ENCODE assay signal across 8 cellular contexts in genomic region chr20:8156603-8157079, GRCh38. TPM values are rescaled to one million over a fixed set of nuclear protein-coding genes. Genes with fewer than 3 reads are reported as not detected.
DNase-seq lines count a peak whose midpoint lies in the region; ATAC-seq lines count a peak whose summit lies in the region.

No MANE protein-coding gene starts in this region.

- no peak overlapping the region for H3K27ac Mint-ChIP-seq in T-helper 2 cell treated with Interferon-gamma antibody and Interleukin-4, amounts not matched to agents 5 μg/mL and 100 μg/mL, for 36 hours

- DNase-seq in SHP77 (lab: John Stamatoyannopoulos, UW) (peak; percentile 61 to 66), lung microvascular endothelial cell (ENCODE audit: low read depth in 2 of 2) (peak; percentile 63 to 80), DMS114 treated with DMSO at 0.1 percent for 48 hours (lab: John Stamatoyannopoulos, UW; ENCODE audit: unreplicated experiment) (no peak)
- no peak for DNase-seq in T-helper 2 cell treated with Interferon-gamma antibody and Interleukin-4, amounts not matched to agents 5 μg/mL and 100 μg/mL, for 36 hours (ENCODE audit: low spot score)
- no peak for DNase-seq in effector CD8-positive, alpha-beta T cell (lab: John Stamatoyannopoulos, UW)

- H3K36me3 Mint-ChIP-seq in T-helper 2 cell treated with Interferon-gamma antibody and Interleukin-4, amounts not matched to agents 5 μg/mL and 100 μg/mL, for 36 hours (ENCODE audit: low read depth): peaks cover 4% of the 10 kb centered on the region

- H3K4me1 Mint-ChIP-seq in T-helper 2 cell treated with Interferon-gamma antibody and Interleukin-4, amounts not matched to agents 5 μg/mL and 100 μg/mL, for 36 hours (ENCODE audit: low read depth): peaks cover 27% of the 10 kb centered on the region

- peak; percentile 93 for ATAC-seq in GM18502 (IDR thresholded peaks at IDR 0.05; ENCODE audit: poor library complexity, unreplicated experiment)
- peak; percentile 56 for ATAC-seq in HG02885 (IDR thresholded peaks at IDR 0.05; ENCODE audit: poor library complexity, unreplicated experiment)
- ATAC-seq in HG02884 (IDR thresholded peaks at IDR 0.05; ENCODE audit: unreplicated experiment): no peak

- H3K4me3 Mint-ChIP-seq in T-helper 2 cell treated with Interferon-gamma antibody and Interleukin-4, amounts not matched to agents 5 μg/mL and 100 μg/mL, for 36 hours: no peak overlapping the region

- H3K9me3 Mint-ChIP-seq in T-helper 2 cell treated with Interferon-gamma antibody and Interleukin-4, amounts not matched to agents 5 μg/mL and 100 μg/mL, for 36 hours: peaks cover 12% of the 10 kb centered on the region

- peaks cover 2% of the 10 kb centered on the region for H3K27me3 Mint-ChIP-seq in T-helper 2 cell treated with Interferon-gamma antibody and Interleukin-4, amounts not matched to agents 5 μg/mL and 100 μg/mL, for 36 hours (ENCODE audit: low read depth)

RNA-seq across cellular contexts. Expression of gene PLCB1, which starts 24.6 kb away (rescaled TPM):
- total RNA-seq in lung microvascular endothelial cell: 11.8 and 12.3 TPM in 2 replicates

Comparison
In these comparisons a context has a peak if more than half of its experiments do, and no peak if none do; other contexts are left out.
1. DNase-seq: peak in SHP77 (2 of 2) and lung microvascular endothelial cell (2 of 2); none in T-helper 2 cell treated with Interferon-gamma antibody and Interleukin-4, amounts not matched to agents 5 μg/mL and 100 μg/mL, for 36 hours (single experiment), effector CD8-positive, alpha-beta T cell (single experiment) and DMS114 treated with DMSO at 0.1 percent for 48 hours (single experiment).